Comparison of ENCODE assay signal across 12 cellular contexts in the genomic region with DNA sequence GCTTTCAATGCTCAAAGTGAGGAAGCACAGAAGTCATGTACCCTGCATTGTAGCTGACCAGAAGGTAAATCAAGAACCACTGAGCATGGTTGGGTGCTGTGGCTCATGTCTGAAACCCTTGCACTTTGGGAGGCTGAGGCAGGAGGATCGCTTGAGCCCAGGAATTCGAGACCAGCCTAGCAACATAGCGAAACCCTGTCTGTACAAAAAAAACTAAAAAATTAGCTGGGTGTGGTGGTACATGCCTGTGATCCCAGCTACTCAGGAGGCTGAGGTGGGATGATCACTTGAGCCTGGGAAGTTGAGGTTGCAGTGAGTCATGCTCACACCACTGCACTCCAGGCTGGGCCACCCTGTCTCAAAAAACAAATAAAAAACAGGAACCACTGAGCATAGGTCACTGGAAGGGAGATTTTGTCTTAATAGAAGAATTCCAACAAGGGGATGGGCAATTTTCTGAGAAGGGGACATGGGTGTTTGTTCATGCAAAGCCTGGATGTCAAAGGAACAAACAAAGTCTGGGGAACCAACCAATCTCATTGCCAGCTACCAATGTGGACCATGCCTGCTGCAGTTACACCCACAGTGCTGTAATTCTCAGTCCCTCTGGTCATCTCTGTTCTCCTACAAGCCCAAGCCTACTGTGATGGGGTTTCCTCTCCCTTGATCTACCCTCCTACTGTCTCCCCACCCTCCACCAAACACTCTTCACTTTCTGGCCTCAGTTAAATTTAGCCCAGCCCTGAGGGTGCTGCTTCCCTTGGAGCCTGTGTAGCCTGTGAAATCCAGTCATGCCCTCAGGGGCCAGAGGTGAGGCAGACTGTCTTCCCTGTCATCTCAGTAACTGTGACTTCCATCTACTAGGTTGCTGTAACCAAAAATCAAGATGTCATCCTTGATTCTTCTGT. TPM values are rescaled to one million over a fixed set of nuclear protein-coding genes. Genes with fewer than 3 reads are reported as not detected.
A peak's percentile ranks its signal among the peaks of the same experiment; 100 is the strongest.
DNase-seq lines count a peak whose midpoint lies in the region; ATAC-seq and TF ChIP-seq lines count a peak whose summit lies in the region.
"Had no signal": no experiment of that assay in that cellular context is flagged by ENCODE, and none has a peak within 500 bp of the region (broad histone marks: within the 10 kb centered on the region; RNA-seq: fewer than 3 reads in every experiment).

No MANE protein-coding gene starts in this region.

- H3K4me1 ChIP-seq in RWPE2 (ENCODE audit: insufficient read depth, poor library complexity, severe bottlenecking) (peaks cover 20% of the 10 kb centered on the region), foreskin keratinocyte (peaks cover 15% of the 10 kb centered on the region), transverse colon (peaks cover 0 to 29% (median 22%) of the 10 kb centered on the region in 4 donors), MM.1S (ENCODE audit: low read length) (no peaks in the 10 kb centered on the region)

- H3K79me2 ChIP-seq in MM.1S (ENCODE audit: low read length), result no peaks in the 10 kb centered on the region

- intact Hi-C loops in transverse colon (cut with DNase I; ENCODE audit: low total_unique reads), result no loop called here

- TF ChIP-seq POLR2A in transverse colon (IDR thresholded peaks at IDR 0.05), result no peak

- H3K4me3 ChIP-seq in RWPE2 (ENCODE audit: severe bottlenecking) (no peak overlapping the region), transverse colon (no peak overlapping the region), MM.1S (ENCODE audit: low read length) (no peak overlapping the region)
- H3K4me3 ChIP-seq: SJCRH30 had no signal

- 97% methylated on average over 3 of the region's 3 CpGs; no CpG with 5 or more reads in 1 of the 2 donors for WGBS in transverse colon (ENCODE audit: low coverage in 1 of 2), 2 donors

- ATAC-seq in RWPE2 (ENCODE audit: low read depth), result peak; percentile 42; the same call in 2 of the 3 replicates
- ATAC-seq in foreskin keratinocyte, result peak; percentile 44
- no peak for ATAC-seq in HG02678 (IDR thresholded peaks at IDR 0.05; ENCODE audit: unreplicated experiment)
- ATAC-seq: activated naive CD8-positive, alpha-beta T cell treated with anti-CD3 and anti-CD28 coated beads, Interleukin-2, amount 50 U/mL, for 24 hours had no signal

- TF ChIP-seq EP300 in transverse colon (IDR thresholded peaks at IDR 0.05; ENCODE audit: low read depth), result no peak

- H4K20me1 ChIP-seq in MM.1S (ENCODE audit: insufficient read depth, low read length), result no peaks in the 10 kb centered on the region

- no peak for TF ChIP-seq CTCF in RWPE2 (IDR thresholded peaks at IDR 0.05; ENCODE audit: poor library complexity, severe bottlenecking)
- no peak for TF ChIP-seq CTCF in foreskin keratinocyte (conservative IDR thresholded peaks at IDR 0.05)
- no peak for TF ChIP-seq CTCF in transverse colon (IDR thresholded peaks at IDR 0.05)
- no peak for TF ChIP-seq CTCF in MM.1S (IDR thresholded peaks at IDR 0.05; ENCODE audit: low read length)

- no peaks in the 10 kb centered on the region for H3F3A ChIP-seq in MM.1S (ENCODE audit: insufficient read depth, low read length)

- H3K27me3 ChIP-seq in RWPE2 (ENCODE audit: insufficient read depth, poor library complexity, severe bottlenecking) (no peaks in the 10 kb centered on the region), foreskin keratinocyte (no peaks in the 10 kb centered on the region), transverse colon (peaks cover 4% of the 10 kb centered on the region), MM.1S (replicated peaks; ENCODE audit: insufficient read depth, low read length) (no peaks in the 10 kb centered on the region)
- H3K27me3 ChIP-seq: SJCRH30 had no signal

- no peak overlapping the region for H2AFZ ChIP-seq in MM.1S (ENCODE audit: low read length)

- H3K4me2 ChIP-seq in MM.1S (ENCODE audit: low read depth, low read length), result no peak overlapping the region

- H3K9me2 ChIP-seq in MM.1S (replicated peaks; ENCODE audit: insufficient read depth, low read length), result no peaks in the 10 kb centered on the region

- H3K27ac ChIP-seq in RWPE2 (ENCODE audit: poor library complexity, severe bottlenecking) (peak overlapping the region; percentile 70), foreskin keratinocyte (peak overlapping the region; percentile 77), transverse colon (peak overlapping the region; percentile 87 to 92 (median 91)), MM.1S (ENCODE audit: low read length) (no peak overlapping the region)

- DNase-seq in HK-2 (ENCODE audit: unreplicated experiment) (peak; percentile 43), RWPE2 (ENCODE audit: low spot score) (no peak), foreskin keratinocyte (peak in 1 of 2 donors; percentile 65), transverse colon (no peak), MM.1S (no peak), germinal center (ENCODE audit: low spot score) (no peak), NCI-H82 treated with DMSO at 0.1 percent for 48 hours (lab: John Stamatoyannopoulos, UW; ENCODE audit: unreplicated experiment) (no peak)
- DNase-seq: activated CD4-positive, alpha-beta memory T cell treated with anti-CD3 and anti-CD28 coated beads for 36 hours; activated naive CD8-positive, alpha-beta T cell treated with anti-CD3 and anti-CD28 coated beads, Interleukin-2, amount 50 U/mL, for 24 hours; NCI-H2029 treated with DMSO at 0.1 percent for 48 hours; SJCRH30 had no signal

- in situ Hi-C loops in transverse colon (cut with MboI; ENCODE audit: low pct_ligation_motif_present in 1 of 4, low pct_unique_long_range_greater_than_20kb in 1 of 4, low sequenced_read_pairs in 3 of 4), result no loop called here

- no peak overlapping the region for H3K9ac ChIP-seq in MM.1S (ENCODE audit: low read length)

- H3K9me3 ChIP-seq in RWPE2 (ENCODE audit: severe bottlenecking), result no peaks in the 10 kb centered on the region
- no peaks in the 10 kb centered on the region for H3K9me3 ChIP-seq in transverse colon
- H3K9me3 ChIP-seq in MM.1S (replicated peaks; ENCODE audit: insufficient read depth, low read length), result no peaks in the 10 kb centered on the region
- H3K9me3 ChIP-seq: SJCRH30 had no signal

- H3K36me3 ChIP-seq in RWPE2 (ENCODE audit: low read depth) (no peaks in the 10 kb centered on the region), transverse colon (no peaks in the 10 kb centered on the region), MM.1S (replicated peaks; ENCODE audit: insufficient read depth, low read length) (no peaks in the 10 kb centered on the region)
- H3K36me3 ChIP-seq: SJCRH30 had no signal

RNA-seq across cellular contexts. Expression of a gene that starts 47.9 kb away (rescaled TPM):
- total RNA-seq in foreskin keratinocyte (0.04 and 0.07 TPM in 2 replicates), transverse colon (1,000 to 10,000 TPM in 1 of 4 donors, 100 to 1,000 TPM in 3; 581 to 1,486 (median 902) TPM)
- 0.04 TPM in 1 of 2 replicates, not detected in the other for polyA plus RNA-seq in foreskin keratinocyte

Comparison
In these comparisons a context has a peak if more than half of its experiments do, and no peak if none do; other contexts are left out.
1. RNA of a gene that starts 47.9 kb away (total RNA-seq): 581 to 1,486 TPM in transverse colon; 0.04 to 0.07 TPM in foreskin keratinocyte; every median in the first group is over 100 times any median in the second.